15 cellular contexts compared by ENCODE assay signal in genomic region chr12:110251381-110251780, GRCh38. TPM values are rescaled to one million over a fixed set of nuclear protein-coding genes. Genes with fewer than 3 reads are reported as not detected.
A peak's percentile ranks its signal among the peaks of the same experiment; 100 is the strongest.
DNase-seq lines count a peak whose midpoint lies in the region; ATAC-seq and TF ChIP-seq lines count a peak whose summit lies in the region.
"Had no signal": no experiment of that assay in that cellular context is flagged by ENCODE, and none has a peak within 500 bp of the region (broad histone marks: within the 10 kb centered on the region; RNA-seq: fewer than 3 reads in every experiment).

No MANE protein-coding gene starts in this region.

- CTCF ChIA-PET in MCF 10A (lab: Yijun Ruan, JAX) = no interaction called here
- CTCF ChIA-PET in activated CD8-positive, alpha-beta T cell treated with anti-CD3 and anti-CD28 coated beads, Interleukin-2, amount 10 ng/mL, durations not matched to agents 7 days and 5 days (lab: Charles Lee) = no interaction called here

- in situ Hi-C loops in T47D (cut with HindIII; ENCODE audit: low pct_unique_long_range_greater_than_20kb, low sequenced_read_pairs) = no loop called here

- POLR2A ChIA-PET in MCF 10A (lab: Yijun Ruan, JAX) = interaction anchor here (1.3 to 6.0 kb wide), 3 partner anchors 21 to 29 kb away, joined by 3 to 112 read pairs (median 5); partner anchors contain the start of gene ATP2A2
- POLR2A ChIA-PET in activated CD8-positive, alpha-beta T cell treated with anti-CD3 and anti-CD28 coated beads, Interleukin-2, amount 10 ng/mL, durations not matched to agents 7 days and 5 days (lab: Charles Lee) = no interaction called here

- H3K9me3 Mint-ChIP-seq in MCF 10A (ENCODE audit: unreplicated experiment) = no peaks in the 10 kb centered on the region
- no peaks in the 10 kb centered on the region for H3K9me3 Mint-ChIP-seq in nephron progenitor cell
- no peaks in the 10 kb centered on the region for H3K9me3 Mint-ChIP-seq in activated CD8-positive, alpha-beta T cell treated with anti-CD3 and anti-CD28 coated beads, Interleukin-2, amount 10 ng/mL, durations not matched to agents 7 days and 5 days (ENCODE audit: insufficient read depth)
- H3K9me3 Mint-ChIP-seq: CD4-positive, CD25-positive, alpha-beta regulatory T cell had no signal

- whole genome bisulfite sequencing in right cardiac atrium = 75% methylated on average over 7 of the region's 7 CpGs

- no peak overlapping the region for H3K27ac Mint-ChIP-seq in MCF 10A (ENCODE audit: low read depth, unreplicated experiment)
- H3K27ac Mint-ChIP-seq in nephron progenitor cell = peak overlapping the region; percentile 29
- no peak overlapping the region for H3K27ac Mint-ChIP-seq in activated CD8-positive, alpha-beta T cell treated with anti-CD3 and anti-CD28 coated beads, Interleukin-2, amount 10 ng/mL, durations not matched to agents 7 days and 5 days

- peak; percentile 43 to 91 for DNase-seq in T47D (ENCODE audit: low read depth in 1 of 2, low spot score in 1 of 2)
- DNase-seq in MCF 10A (ENCODE audit: unreplicated experiment) = no peak
- no peak for DNase-seq in right cardiac atrium
- no peak for DNase-seq in left ventricle myocardium superior
- DNase-seq in nephron progenitor cell = no peak
- no peak for DNase-seq in NCI-H146 (lab: John Stamatoyannopoulos, UW)
- DNase-seq in NCI-H2081 treated with DMSO at 0.1 percent for 48 hours (lab: John Stamatoyannopoulos, UW) = no peak
- no peak for DNase-seq in activated CD8-positive, alpha-beta T cell treated with anti-CD3 and anti-CD28 coated beads, Interleukin-2, amount 10 ng/mL, durations not matched to agents 7 days and 5 days
- DNase-seq: 8988T; ACHN; CD4-positive, CD25-positive, alpha-beta regulatory T cell; DMS53; GF-D8 had no signal

- BruUV-seq in MCF 10A (replicated peaks; lab: Mats Ljungman, UMichigan) = no TSS peak

- TF ChIP-seq CTCF in MCF 10A (IDR thresholded peaks at IDR 0.05; ENCODE audit: unreplicated experiment) = no peak
- no peak for TF ChIP-seq CTCF in nephron progenitor cell (IDR thresholded peaks at IDR 0.05)

- H3K27ac ChIP-seq in right cardiac atrium (ENCODE audit: low read length) = peak overlapping the region; percentile 43
- H3K27ac ChIP-seq: BLaER1 treated with 17β-estradiol and CSF1 and Interleukin-3, amounts not matched to agents 10 nM and 100 nM had no signal

- intact Hi-C loops in MCF 10A (cut with micrococcal nuclease) (no loop called here), right cardiac atrium (cut with DNase I) (no loop called here), left ventricle myocardium superior (cut with micrococcal nuclease) (no loop called here)

- H3K4me1 Mint-ChIP-seq in MCF 10A (ENCODE audit: insufficient read depth, unreplicated experiment) (peaks cover 15% of the 10 kb centered on the region), nephron progenitor cell (peaks cover 56% of the 10 kb centered on the region)
- no peaks in the 10 kb centered on the region for H3K4me1 Mint-ChIP-seq in activated CD8-positive, alpha-beta T cell treated with anti-CD3 and anti-CD28 coated beads, Interleukin-2, amount 10 ng/mL, durations not matched to agents 7 days and 5 days (ENCODE audit: low read depth)
- H3K4me1 Mint-ChIP-seq: CD4-positive, CD25-positive, alpha-beta regulatory T cell had no signal

- H3K4me1 ChIP-seq in right cardiac atrium (ENCODE audit: control insufficient read depth, insufficient read depth, low read length) = peaks cover 19% of the 10 kb centered on the region
- H3K4me1 ChIP-seq: HAP-1 had no signal

- no peaks in the 10 kb centered on the region for H3K9me3 ChIP-seq in right cardiac atrium (ENCODE audit: control insufficient read depth, low read length)
- H3K9me3 ChIP-seq: BLaER1 treated with 17β-estradiol and CSF1 and Interleukin-3, amounts not matched to agents 10 nM and 100 nM; HAP-1 had no signal

- H3K4me3 Mint-ChIP-seq in MCF 10A (ENCODE audit: unreplicated experiment) = no peak overlapping the region
- H3K4me3 Mint-ChIP-seq in nephron progenitor cell = no peak overlapping the region
- H3K4me3 Mint-ChIP-seq in activated CD8-positive, alpha-beta T cell treated with anti-CD3 and anti-CD28 coated beads, Interleukin-2, amount 10 ng/mL, durations not matched to agents 7 days and 5 days = no peak overlapping the region
- H3K4me3 Mint-ChIP-seq: CD4-positive, CD25-positive, alpha-beta regulatory T cell had no signal

- no peak overlapping the region for H3K4me3 ChIP-seq in right cardiac atrium (ENCODE audit: low read length)
- H3K4me3 ChIP-seq: BLaER1 treated with 17β-estradiol and CSF1 and Interleukin-3, amounts not matched to agents 10 nM and 100 nM; HAP-1 had no signal

- H3K27me3 ChIP-seq in right cardiac atrium (ENCODE audit: control insufficient read depth, insufficient read depth) = no peaks in the 10 kb centered on the region
- H3K27me3 ChIP-seq: BLaER1 treated with 17β-estradiol and CSF1 and Interleukin-3, amounts not matched to agents 10 nM and 100 nM had no signal

- peaks cover 6% of the 10 kb centered on the region for H3K36me3 Mint-ChIP-seq in MCF 10A (ENCODE audit: insufficient read depth, unreplicated experiment)
- peaks cover 8% of the 10 kb centered on the region for H3K36me3 Mint-ChIP-seq in nephron progenitor cell (ENCODE audit: low read depth)
- H3K36me3 Mint-ChIP-seq in activated CD8-positive, alpha-beta T cell treated with anti-CD3 and anti-CD28 coated beads, Interleukin-2, amount 10 ng/mL, durations not matched to agents 7 days and 5 days (ENCODE audit: low read depth) = no peaks in the 10 kb centered on the region
- H3K36me3 Mint-ChIP-seq: CD4-positive, CD25-positive, alpha-beta regulatory T cell had no signal

- H3K27me3 Mint-ChIP-seq in MCF 10A (ENCODE audit: insufficient read depth, unreplicated experiment) (no peaks in the 10 kb centered on the region), nephron progenitor cell (ENCODE audit: low read depth, poor library complexity) (no peaks in the 10 kb centered on the region)
- H3K27me3 Mint-ChIP-seq in activated CD8-positive, alpha-beta T cell treated with anti-CD3 and anti-CD28 coated beads, Interleukin-2, amount 10 ng/mL, durations not matched to agents 7 days and 5 days (ENCODE audit: low read depth) = no peaks in the 10 kb centered on the region

- no peak for ATAC-seq in right cardiac atrium
- no peak for ATAC-seq in left ventricle myocardium superior
- ATAC-seq in activated CD8-positive, alpha-beta T cell treated with anti-CD3 and anti-CD28 coated beads, Interleukin-2, amount 10 ng/mL, durations not matched to agents 7 days and 5 days = no peak

RNA-seq across cellular contexts. Expression of gene ATP2A2, which starts 29.7 kb away (rescaled TPM):
- total RNA-seq in MCF 10A (2022) = 272 and 308 TPM in 2 replicates
- total RNA-seq in right cardiac atrium = 1,000 to 10,000 TPM; 2,744 to 3,920 (median 3,065) TPM
- polyA plus RNA-seq in right cardiac atrium = 1,499 TPM
- total RNA-seq in left ventricle myocardium superior = 3,201 TPM
- 100 to 1,000 TPM; 130 to 132 TPM for total RNA-seq in activated CD8-positive, alpha-beta T cell treated with anti-CD3 and anti-CD28 coated beads, Interleukin-2, amount 10 ng/mL, durations not matched to agents 7 days and 5 days

Comparison
In these comparisons a context has a peak if more than half of its experiments do, and no peak if none do; other contexts are left out.
1. DNase-seq: peak in T47D (2 of 2); none in MCF 10A (single experiment), right cardiac atrium (0 of 3), left ventricle myocardium superior (single experiment), nephron progenitor cell (single experiment), NCI-H146 (single experiment), NCI-H2081 treated with DMSO at 0.1 percent for 48 hours (single experiment) and activated CD8-positive, alpha-beta T cell treated with anti-CD3 and anti-CD28 coated beads, Interleukin-2, amount 10 ng/mL, durations not matched to agents 7 days and 5 days (single experiment).